ENCODE assay signal across 17 cellular contexts in genomic region chr3:146133436-146133835, GRCh38. TPM values are rescaled to one million over a fixed set of nuclear protein-coding genes. Genes with fewer than 3 reads are reported as not detected.
DNase-seq lines count a peak whose midpoint lies in the region; TF ChIP-seq lines count a peak whose summit lies in the region.
"Had no signal": no experiment of that assay in that cellular context is flagged by ENCODE, and none has a peak within 500 bp of the region (broad histone marks: within the 10 kb centered on the region; RNA-seq: fewer than 3 reads in every experiment).

No MANE protein-coding gene starts in this region.

- no CpG with 5 or more reads among the region's 2 CpGs for WGBS in trophoblast cell (ENCODE audit: extremely low coverage, insufficient coverage, insufficient read length)

- H4K12ac ChIP-seq in trophoblast cell (ENCODE audit: low read depth, low read length): no peak overlapping the region

- H3K36me3 ChIP-seq in HEK293 (ENCODE audit: control insufficient read depth in 2 of 2, insufficient read depth in 1 of 2, low read length in 2 of 2) (no peaks in the 10 kb centered on the region), SK-N-MC (ENCODE audit: insufficient read depth, low read length) (peaks cover 19% of the 10 kb centered on the region), trophoblast cell (ENCODE audit: control insufficient read depth in 1 of 2, insufficient read depth in 2 of 2, low read length in 2 of 2) (no peaks in the 10 kb centered on the region)
- H3K36me3 ChIP-seq: HAP-1, upper lobe of left lung had no signal

- H3K4me3 ChIP-seq in HEK293 (ENCODE audit: low read depth, low read length) (no peak overlapping the region), SK-N-MC (peak overlapping the region; percentile 59), trophoblast cell (ENCODE audit: low read depth, low read length) (no peak overlapping the region)
- H3K4me3 ChIP-seq: HAP-1, upper lobe of left lung had no signal

- CTCF ChIA-PET in HEK293 (lab: Yijun Ruan, JAX): no interaction called here

- no peak overlapping the region for H3K18ac ChIP-seq in trophoblast cell (ENCODE audit: low read length)

- H4K91ac ChIP-seq in trophoblast cell (ENCODE audit: low read depth, low read length): no peak overlapping the region

- H3K79me1 ChIP-seq in trophoblast cell (ENCODE audit: low read length): no peaks in the 10 kb centered on the region

- H3K9me3 ChIP-seq in HEK293 (ENCODE audit: control insufficient read depth, insufficient read depth, low read depth, low read length) (no peaks in the 10 kb centered on the region), SK-N-MC (ENCODE audit: low read depth, low read length) (no peaks in the 10 kb centered on the region; the same call in 1 of the 2 replicates), trophoblast cell (ENCODE audit: insufficient read depth, low read depth, low read length) (no peaks in the 10 kb centered on the region)
- H3K9me3 ChIP-seq: HAP-1, upper lobe of left lung had no signal

- H2BK5ac ChIP-seq in trophoblast cell (ENCODE audit: low read depth, low read length, poor library complexity): no peak overlapping the region

- no peak for DNase-seq in SK-N-MC (ENCODE audit: low read depth, low spot score)
- peak; percentile 39 for DNase-seq in fibroblast of peridontal ligament (ENCODE audit: extremely low read depth)
- peak; percentile 11 to 50 for DNase-seq in trophoblast cell
- no peak for DNase-seq in OCI-M2 (lab: John Stamatoyannopoulos, UW; ENCODE audit: unreplicated experiment)
- DNase-seq in NCI-H2029 treated with DMSO at 0.1 percent for 48 hours (lab: John Stamatoyannopoulos, UW): no peak
- DNase-seq in activated CD4-positive, alpha-beta T cell treated with anti-CD3 and anti-CD28 coated beads for 4 hours: no peak
- DNase-seq: activated effector memory CD4-positive, alpha-beta T cell treated with Interleukin-2 at 50 U/mL for 16 hours; central memory CD4-positive, alpha-beta T cell; DMS79; erythroblast; left cardiac atrium; midbrain; NCI-H1417; stimulated activated CD4-positive, alpha-beta T cell treated with anti-CD3 and anti-CD28 coated beads, Interleukin-4, amount 100 ng/mL, for 1 hour; upper lobe of left lung had no signal

- no peak overlapping the region for H3K14ac ChIP-seq in trophoblast cell (ENCODE audit: low read length)

- H3K79me2 ChIP-seq in trophoblast cell (ENCODE audit: control insufficient read depth, insufficient read depth, low read length, poor library complexity): no peaks in the 10 kb centered on the region

- H3K4me1 ChIP-seq in HEK293 (ENCODE audit: control insufficient read depth, insufficient read depth, low read length) (peaks cover 13% of the 10 kb centered on the region), trophoblast cell (ENCODE audit: control insufficient read depth in 1 of 2, insufficient read depth in 2 of 2, low read length in 2 of 2) (no peaks in the 10 kb centered on the region)
- H3K4me1 ChIP-seq: upper lobe of left lung had no signal

- H3K9ac ChIP-seq in SK-N-MC (ENCODE audit: insufficient read length) (peak overlapping the region; percentile 10), trophoblast cell (ENCODE audit: low read length) (no peak overlapping the region)

- H2AFZ ChIP-seq in trophoblast cell (ENCODE audit: insufficient read depth, low read length, poor library complexity): no peak overlapping the region

- no peaks in the 10 kb centered on the region for H3K27me3 ChIP-seq in trophoblast cell (ENCODE audit: insufficient read depth, low read length)
- H3K27me3 ChIP-seq: upper lobe of left lung had no signal

- H2AK5ac ChIP-seq in trophoblast cell (ENCODE audit: low read length): no peak overlapping the region

- H3K27ac ChIP-seq in HEK293 (ENCODE audit: extremely low read depth, low read depth, low read length) (no peak overlapping the region), SK-N-MC (peak overlapping the region; percentile 92), trophoblast cell (ENCODE audit: low read depth, low read length) (no peak overlapping the region)
- H3K27ac ChIP-seq: upper lobe of left lung had no signal

- no peak overlapping the region for H2BK120ac ChIP-seq in trophoblast cell (ENCODE audit: insufficient read depth, low read length, poor library complexity)

- H3K4ac ChIP-seq in trophoblast cell (ENCODE audit: low read depth, low read length): peak overlapping the region; percentile 19

- no peak for TF ChIP-seq CTCF in HEK293 (tag by site-specific recombination; IDR thresholded peaks at IDR 0.05)

- no peak overlapping the region for H4K8ac ChIP-seq in trophoblast cell (ENCODE audit: low read depth, low read length)

- H3K23ac ChIP-seq in trophoblast cell (ENCODE audit: low read length): no peak overlapping the region

- H3K4me2 ChIP-seq in trophoblast cell (ENCODE audit: low read length): no peak overlapping the region

- POLR2A ChIA-PET in HEK293 (lab: Yijun Ruan, JAX): no interaction called here

- no peak overlapping the region for H2BK12ac ChIP-seq in trophoblast cell (ENCODE audit: low read length)

TF ChIP-seq in HEK293, 187 proteins besides CTCF, POLR2A, EP300 and RAD21:
- TF ChIP-seq ZNF10 (tag by site-specific recombination; IDR thresholded peaks at IDR 0.05) (no peak), ZNF133 (tag by site-specific recombination; IDR thresholded peaks at IDR 0.05) (no peak), MEIS1 (CRISPR knock-in tag; IDR thresholded peaks at IDR 0.05; ENCODE audit: borderline replicate concordance) (no peak), OSR2 (tag by site-specific recombination; IDR thresholded peaks at IDR 0.05) (no peak), ZNF366 (tag by site-specific recombination; conservative IDR thresholded peaks at IDR 0.05) (no peak), ZNF600 (tag by site-specific recombination; IDR thresholded peaks at IDR 0.05) (no peak), ZNF704 (tag by site-specific recombination; IDR thresholded peaks at IDR 0.05) (no peak), ZSCAN18 (tag by site-specific recombination; IDR thresholded peaks at IDR 0.05) (no peak), PRDM6 (tag by site-specific recombination; IDR thresholded peaks at IDR 0.05) (peak; percentile 23; the same call in 1 of the 2 replicates)

RNA-seq across cellular contexts. Expression of gene PLOD2, which starts 27.5 kb away (rescaled TPM):
- polyA plus RNA-seq in trophoblast cell (2013): 110 and 115 TPM in 2 replicates

Comparison
In these comparisons a context has a peak if more than half of its experiments do, and no peak if none do; other contexts are left out.
1. DNase-seq: peak in fibroblast of peridontal ligament (single experiment) and trophoblast cell (2 of 2); none in SK-N-MC (single experiment), OCI-M2 (single experiment), NCI-H2029 treated with DMSO at 0.1 percent for 48 hours (single experiment) and activated CD4-positive, alpha-beta T cell treated with anti-CD3 and anti-CD28 coated beads for 4 hours (0 of 2).